8 cellular contexts compared by ENCODE assay signal in genomic region chr11:19951558-19952083, GRCh38.
DNase-seq lines count a peak whose midpoint lies in the region; ATAC-seq and TF ChIP-seq lines count a peak whose summit lies in the region.

No MANE protein-coding gene starts in this region.

- in situ Hi-C loops in transverse colon (cut with MboI; ENCODE audit: low pct_ligation_motif_present in 1 of 4, low pct_unique_long_range_greater_than_20kb in 1 of 4, low sequenced_read_pairs in 3 of 4): loop anchor here in 3 of 4 donors (25.0 kb wide), 3 partner anchors 161 to 386 kb away; no protein-coding TSS in a partner anchor

- TF ChIP-seq CTCF in cardiac fibroblast (IDR thresholded peaks at IDR 0.05; ENCODE audit: low read depth, low read length) (peak; percentile 54), transverse colon (IDR thresholded peaks at IDR 0.05) (peak; percentile 67 to 79 (median 73))

- H3K4me1 Mint-ChIP-seq in activated CD4-positive, alpha-beta T cell treated with anti-CD3 and anti-CD28 coated beads, Interleukin-2, amount 10 ng/mL, durations not matched to agents 24 days and 14 days: peaks cover 6% of the 10 kb centered on the region

- peak; percentile 71 for DNase-seq in activated CD4-positive, alpha-beta T cell treated with anti-CD3 and anti-CD28 coated beads, Interleukin-2, amount 10 ng/mL, durations not matched to agents 24 days and 14 days
- no peak for DNase-seq in activated CD4-positive, alpha-beta T cell treated with anti-CD3 and anti-CD28 coated beads, Interleukin-2, amount 50 U/mL, for 4 hours
- peak; percentile 65 for DNase-seq in NOMO-1 treated with DMSO at 0.1 percent for 48 hours (lab: John Stamatoyannopoulos, UW; ENCODE audit: unreplicated experiment)
- DNase-seq in cardiac fibroblast (ENCODE audit: low read depth in 2 of 2): peak; percentile 68 to 72
- no peak for DNase-seq in left lobe of liver (ENCODE audit: low spot score)
- DNase-seq in transverse colon: no peak

- H3K4me1 ChIP-seq in transverse colon: peaks cover 6 to 26% (median 12%) of the 10 kb centered on the region in 4 donors

- peak overlapping the region; percentile 59 for H3K4me3 Mint-ChIP-seq in activated CD4-positive, alpha-beta T cell treated with anti-CD3 and anti-CD28 coated beads, Interleukin-2, amount 10 ng/mL, durations not matched to agents 24 days and 14 days

- no peak for TF ChIP-seq EP300 in transverse colon (IDR thresholded peaks at IDR 0.05; ENCODE audit: low read depth)

- intact Hi-C loops in activated CD4-positive, alpha-beta T cell treated with anti-CD3 and anti-CD28 coated beads, Interleukin-2, amount 10 ng/mL, durations not matched to agents 24 days and 14 days (cut with micrococcal nuclease): loop anchor here (1.0 to 10.0 kb wide), 3 partner anchors 160 to 403 kb away; no protein-coding TSS in a partner anchor
- intact Hi-C loops in transverse colon (cut with DNase I; ENCODE audit: low total_unique reads): loop anchor here (1.0 kb wide), 1 partner anchor 181 kb away; no protein-coding TSS in a partner anchor

- no peaks in the 10 kb centered on the region for H3K36me3 ChIP-seq in transverse colon

- WGBS in transverse colon (ENCODE audit: low coverage in 1 of 2), 2 donors: 7 to 14% methylated on average over 5 of the region's 5 CpGs

- no peaks in the 10 kb centered on the region for H3K9me3 Mint-ChIP-seq in activated CD4-positive, alpha-beta T cell treated with anti-CD3 and anti-CD28 coated beads, Interleukin-2, amount 10 ng/mL, durations not matched to agents 24 days and 14 days

- no peaks in the 10 kb centered on the region for H3K36me3 Mint-ChIP-seq in activated CD4-positive, alpha-beta T cell treated with anti-CD3 and anti-CD28 coated beads, Interleukin-2, amount 10 ng/mL, durations not matched to agents 24 days and 14 days (ENCODE audit: low read depth)

- H3K27ac Mint-ChIP-seq in activated CD4-positive, alpha-beta T cell treated with anti-CD3 and anti-CD28 coated beads, Interleukin-2, amount 10 ng/mL, durations not matched to agents 24 days and 14 days: no peak overlapping the region

- peaks cover 22% of the 10 kb centered on the region for H3K27me3 Mint-ChIP-seq in activated CD4-positive, alpha-beta T cell treated with anti-CD3 and anti-CD28 coated beads, Interleukin-2, amount 10 ng/mL, durations not matched to agents 24 days and 14 days

- ATAC-seq in GM21390 (IDR thresholded peaks at IDR 0.05; ENCODE audit: unreplicated experiment) (peak; percentile 91), HG03565 (IDR thresholded peaks at IDR 0.05; ENCODE audit: unreplicated experiment) (peak; percentile 73), left lobe of liver (peak; percentile 69)

- H3K27ac ChIP-seq in transverse colon: no peak overlapping the region

- H3K4me3 ChIP-seq in cardiac fibroblast (replicated peaks in 1 of 2; ENCODE audit: low read depth in 2 of 2, low read length in 2 of 2) (no peak overlapping the region), transverse colon (no peak overlapping the region)

- no peaks in the 10 kb centered on the region for H3K9me3 ChIP-seq in transverse colon

- H3K27me3 ChIP-seq in transverse colon: no peaks in the 10 kb centered on the region

- no peak for TF ChIP-seq POLR2A in transverse colon (IDR thresholded peaks at IDR 0.05)

Comparison
In these comparisons a context has a peak if more than half of its experiments do, and no peak if none do; other contexts are left out.
1. DNase-seq: peak in activated CD4-positive, alpha-beta T cell treated with anti-CD3 and anti-CD28 coated beads, Interleukin-2, amount 10 ng/mL, durations not matched to agents 24 days and 14 days (single experiment), NOMO-1 treated with DMSO at 0.1 percent for 48 hours (single experiment) and cardiac fibroblast (2 of 2); none in activated CD4-positive, alpha-beta T cell treated with anti-CD3 and anti-CD28 coated beads, Interleukin-2, amount 50 U/mL, for 4 hours (0 of 2), left lobe of liver (single experiment) and transverse colon (single experiment).
2. Peak in every context shown above with its lines, with median percentiles within 50 percentile points of each other: ATAC-seq.